In the genomic region with DNA sequence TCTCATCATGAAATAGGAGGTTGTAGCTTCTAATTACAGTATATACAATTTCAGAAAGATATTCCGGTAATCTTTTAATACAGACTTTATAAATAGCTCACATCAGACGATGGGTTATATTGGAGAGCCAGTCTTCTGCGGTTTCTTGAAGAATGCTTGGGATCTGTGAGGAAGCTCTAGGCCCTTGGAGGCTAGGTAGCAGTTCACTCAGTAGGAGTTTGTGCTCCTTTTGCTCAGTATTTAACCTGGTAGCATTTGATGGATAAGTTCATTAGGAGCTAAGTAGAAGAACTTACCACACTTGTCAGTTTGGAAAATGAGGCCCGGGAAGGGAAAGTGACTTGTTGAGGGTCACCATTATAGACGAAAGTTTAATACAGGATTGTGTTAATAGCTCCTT, we compare ENCODE assay signal across 10 cellular contexts. TPM values are rescaled to one million over a fixed set of nuclear protein-coding genes. Genes with fewer than 3 reads are reported as not detected.
DNase-seq lines count a peak whose midpoint lies in the region; ATAC-seq and TF ChIP-seq lines count a peak whose summit lies in the region.
"Had no signal": no experiment of that assay in that cellular context is flagged by ENCODE, and none has a peak within 500 bp of the region (broad histone marks: within the 10 kb centered on the region; RNA-seq: fewer than 3 reads in every experiment).

No MANE protein-coding gene starts in this region.

- H3K23ac ChIP-seq in trophoblast cell (ENCODE audit: low read length) = no peak overlapping the region

- H2BK5ac ChIP-seq in trophoblast cell (ENCODE audit: low read depth, low read length, poor library complexity) = no peak overlapping the region

- H3K18ac ChIP-seq in trophoblast cell (ENCODE audit: low read length) = no peak overlapping the region

- no peak for ATAC-seq in GM21723 (IDR thresholded peaks at IDR 0.05; ENCODE audit: unreplicated experiment)

- no peak overlapping the region for H4K91ac ChIP-seq in trophoblast cell (ENCODE audit: low read depth, low read length)

- H4K8ac ChIP-seq in trophoblast cell (ENCODE audit: low read depth, low read length) = no peak overlapping the region

- H2BK120ac ChIP-seq in trophoblast cell (ENCODE audit: insufficient read depth, low read length, poor library complexity) = no peak overlapping the region

- H3K27me3 Mint-ChIP-seq in activated naive CD4-positive, alpha-beta T cell treated with anti-CD3 and anti-CD28 coated beads, Interleukin-2, amount 10 ng/mL, durations not matched to agents 7 days and 5 days = peaks cover 19% of the 10 kb centered on the region

- H3K27ac ChIP-seq in SK-N-MC (peak overlapping the region; percentile 84), trophoblast cell (ENCODE audit: low read depth, low read length) (no peak overlapping the region)

- peaks cover 27% of the 10 kb centered on the region for H3K79me2 ChIP-seq in trophoblast cell (ENCODE audit: control insufficient read depth, insufficient read depth, low read length, poor library complexity)

- no CpG with 5 or more reads among the region's 5 CpGs for WGBS in trophoblast cell (ENCODE audit: extremely low coverage, insufficient coverage, insufficient read length)

- no peak for TF ChIP-seq CTCF in fibroblast of mammary gland (conservative IDR thresholded peaks at IDR 0.05; ENCODE audit: control insufficient read depth, insufficient read depth, low read depth, low read length)

- no peak overlapping the region for H3K14ac ChIP-seq in trophoblast cell (ENCODE audit: low read length)

- CTCF ChIA-PET in activated naive CD4-positive, alpha-beta T cell treated with anti-CD3 and anti-CD28 coated beads, Interleukin-2, amount 10 ng/mL, durations not matched to agents 7 days and 5 days (lab: Charles Lee) = interaction anchor here (0.5 to 1.5 kb wide), 3 partner anchors 10 to 290 kb away, joined by 3 read pairs; no protein-coding TSS in a partner anchor

- H3K4ac ChIP-seq in trophoblast cell (ENCODE audit: low read depth, low read length) = peak overlapping the region; percentile 57

- no peaks in the 10 kb centered on the region for H3K27me3 ChIP-seq in trophoblast cell (ENCODE audit: insufficient read depth, low read length)

- peak overlapping the region; percentile 90 for H3K4me3 ChIP-seq in SK-N-MC
- H3K4me3 ChIP-seq in fibroblast of mammary gland (ENCODE audit: control insufficient read depth, low read depth, low read length) = peak overlapping the region; percentile 75
- H3K4me3 ChIP-seq in trophoblast cell (ENCODE audit: low read depth, low read length) = no peak overlapping the region

- no peak overlapping the region for H2AK5ac ChIP-seq in trophoblast cell (ENCODE audit: low read length)

- H3K4me1 ChIP-seq in trophoblast cell (ENCODE audit: control insufficient read depth in 1 of 2, insufficient read depth in 2 of 2, low read length in 2 of 2) = peaks cover 0 to 4% of the 10 kb centered on the region in 2 experiments

- no peak overlapping the region for H2BK12ac ChIP-seq in trophoblast cell (ENCODE audit: low read length)

- no peaks in the 10 kb centered on the region for H3K9me3 Mint-ChIP-seq in activated naive CD4-positive, alpha-beta T cell treated with anti-CD3 and anti-CD28 coated beads, Interleukin-2, amount 10 ng/mL, durations not matched to agents 7 days and 5 days

- peak overlapping the region; percentile 23 for H3K4me2 ChIP-seq in trophoblast cell (ENCODE audit: low read length)

- peak overlapping the region; percentile 91 for H3K9ac ChIP-seq in SK-N-MC (ENCODE audit: insufficient read length)
- H3K9ac ChIP-seq in trophoblast cell (ENCODE audit: low read length) = no peak overlapping the region

- H3K4me3 Mint-ChIP-seq in activated naive CD4-positive, alpha-beta T cell treated with anti-CD3 and anti-CD28 coated beads, Interleukin-2, amount 10 ng/mL, durations not matched to agents 7 days and 5 days = no peak overlapping the region

- H3K4me1 Mint-ChIP-seq in activated naive CD4-positive, alpha-beta T cell treated with anti-CD3 and anti-CD28 coated beads, Interleukin-2, amount 10 ng/mL, durations not matched to agents 7 days and 5 days = peaks cover 16% of the 10 kb centered on the region

- no peak overlapping the region for H4K12ac ChIP-seq in trophoblast cell (ENCODE audit: low read depth, low read length)

- H3K36me3 ChIP-seq in SK-N-MC (ENCODE audit: insufficient read depth, low read length) = no peaks in the 10 kb centered on the region
- H3K36me3 ChIP-seq in trophoblast cell (ENCODE audit: control insufficient read depth in 1 of 2, insufficient read depth in 2 of 2, low read length in 2 of 2) = peaks cover 0 to 2% of the 10 kb centered on the region in 2 experiments

- H3K27ac Mint-ChIP-seq in activated naive CD4-positive, alpha-beta T cell treated with anti-CD3 and anti-CD28 coated beads, Interleukin-2, amount 10 ng/mL, durations not matched to agents 7 days and 5 days = no peak overlapping the region

- H2AFZ ChIP-seq in trophoblast cell (ENCODE audit: insufficient read depth, low read length, poor library complexity) = no peak overlapping the region

- DNase-seq in EH (ENCODE audit: low read depth) = peak; percentile 62
- DNase-seq in SK-N-MC (ENCODE audit: low read depth, low spot score) = no peak
- peak; percentile 49 for DNase-seq in fibroblast of mammary gland (ENCODE audit: low read depth)
- peak in 1 of 2 donors; percentile 64 for DNase-seq in trophoblast cell
- DNase-seq in NCI-H1092 (lab: John Stamatoyannopoulos, UW) = no peak
- DNase-seq in NCI-H2029 treated with DMSO at 0.1 percent for 48 hours (lab: John Stamatoyannopoulos, UW) = no peak
- no peak for DNase-seq in activated naive CD4-positive, alpha-beta T cell treated with anti-CD3 and anti-CD28 coated beads, Interleukin-2, amount 10 ng/mL, durations not matched to agents 7 days and 5 days
- DNase-seq: activated CD4-positive, alpha-beta T cell treated with anti-CD3 and anti-CD28 coated beads, Interleukin-2, amount 50 U/mL, for 4 hours; NCI-H345 had no signal

- H3K79me1 ChIP-seq in trophoblast cell (ENCODE audit: low read length) = peaks cover 20% of the 10 kb centered on the region

- peaks cover 2% of the 10 kb centered on the region for H3K36me3 Mint-ChIP-seq in activated naive CD4-positive, alpha-beta T cell treated with anti-CD3 and anti-CD28 coated beads, Interleukin-2, amount 10 ng/mL, durations not matched to agents 7 days and 5 days

- H3K9me3 ChIP-seq in SK-N-MC (ENCODE audit: low read depth, low read length) (no peaks in the 10 kb centered on the region), trophoblast cell (ENCODE audit: insufficient read depth, low read depth, low read length) (no peaks in the 10 kb centered on the region)

RNA-seq across cellular contexts. Expression of a gene that starts 2.8 kb away (rescaled TPM):
- polyA plus RNA-seq in trophoblast cell (2013) = 70.8 and 74.9 TPM in 2 replicates

Comparison
In these comparisons a context has a peak if more than half of its experiments do, and no peak if none do; other contexts are left out.
1. DNase-seq: peak in EH (single experiment) and fibroblast of mammary gland (single experiment); none in SK-N-MC (single experiment), NCI-H1092 (single experiment), NCI-H2029 treated with DMSO at 0.1 percent for 48 hours (single experiment) and activated naive CD4-positive, alpha-beta T cell treated with anti-CD3 and anti-CD28 coated beads, Interleukin-2, amount 10 ng/mL, durations not matched to agents 7 days and 5 days (single experiment).